In genomic region chr2:189633392-189633811, GRCh38 we compare ENCODE assay signal across 12 cellular contexts. TPM values are rescaled to one million over a fixed set of nuclear protein-coding genes. Genes with fewer than 3 reads are reported as not detected.
DNase-seq lines count a peak whose midpoint lies in the region; TF ChIP-seq lines count a peak whose summit lies in the region.
"Had no signal": no experiment of that assay in that cellular context is flagged by ENCODE, and none has a peak within 500 bp of the region (broad histone marks: within the 10 kb centered on the region; RNA-seq: fewer than 3 reads in every experiment).

No MANE protein-coding gene starts in this region.

- TF ChIP-seq POLR2A in thyroid gland (IDR thresholded peaks at IDR 0.05): no peak

- no peak overlapping the region for H2AFZ ChIP-seq in PC-9
- H2AFZ ChIP-seq: GM23248 had no signal

- POLR2A ChIA-PET in PC-9 (lab: Charles Lee; ENCODE audit: unreplicated experiment): no interaction called here

- H3K79me2 ChIP-seq in PC-9 (ENCODE audit: low read depth): no peaks in the 10 kb centered on the region

- 64 to 84% methylated on average over 5 of the region's 5 CpGs for WGBS in thyroid gland, 2 donors

- no peaks in the 10 kb centered on the region for H3K9me2 ChIP-seq in PC-9 (ENCODE audit: insufficient read depth)

- H3K9me3 ChIP-seq in PC-9 (ENCODE audit: insufficient read depth, low read depth): no peaks in the 10 kb centered on the region
- no peaks in the 10 kb centered on the region for H3K9me3 ChIP-seq in thyroid gland

- no peak overlapping the region for H3K4me3 ChIP-seq in PC-9
- H3K4me3 ChIP-seq in fibroblast of pulmonary artery (replicated peaks; ENCODE audit: low read depth, low read length): no peak overlapping the region
- no peak overlapping the region for H3K4me3 ChIP-seq in thyroid gland (replicated peaks in 1 of 3)
- H3K4me3 ChIP-seq: GM23248 had no signal

- no peak overlapping the region for H3K4me2 ChIP-seq in PC-9

- H3K4me1 ChIP-seq in PC-9 (replicated peaks; ENCODE audit: insufficient read depth): no peaks in the 10 kb centered on the region
- no peaks in the 10 kb centered on the region for H3K4me1 ChIP-seq in thyroid gland

- H4K20me1 ChIP-seq in PC-9 (ENCODE audit: insufficient read depth): no peaks in the 10 kb centered on the region

- BruUV-seq in PC-9 (replicated peaks; lab: Mats Ljungman, UMichigan): no TSS peak

- H3F3A ChIP-seq in PC-9 (ENCODE audit: insufficient read depth, low read depth): no peaks in the 10 kb centered on the region

- peak; percentile 6 for DNase-seq in activated naive CD4-positive, alpha-beta T cell treated with Interleukin-2 at 50 U/mL for 16 hours
- DNase-seq in activated naive CD4-positive, alpha-beta T cell (lab: John Stamatoyannopoulos, UW): no peak
- DNase-seq in PC-9: no peak
- peak; percentile 59 for DNase-seq in fibroblast of pulmonary artery (ENCODE audit: low read depth)
- peak; percentile 26 to 28 for DNase-seq in thyroid gland
- no peak for DNase-seq in NCI-H345 (lab: John Stamatoyannopoulos, UW)
- no peak for DNase-seq in NCI-H2081 (lab: John Stamatoyannopoulos, UW)
- DNase-seq in DMS114 treated with DMSO at 0.1 percent for 48 hours (lab: John Stamatoyannopoulos, UW; ENCODE audit: unreplicated experiment): no peak
- DNase-seq: DMS79 treated with DMSO at 0.1 percent for 48 hours; GM23248; islet precursor cell; stimulated activated CD4-positive, alpha-beta T cell treated with anti-CD3 and anti-CD28 coated beads, Interleukin-1b, Interleukin-23, amount 100 ng/mL, for 48 hours had no signal

- no peaks in the 10 kb centered on the region for H3K36me3 ChIP-seq in PC-9 (ENCODE audit: low read depth)
- no peaks in the 10 kb centered on the region for H3K36me3 ChIP-seq in thyroid gland

- intact Hi-C loops in PC-9 (cut with micrococcal nuclease; ENCODE audit: unreplicated experiment) (no loop called here), thyroid gland (cut with DNase I) (loop anchor here (10.0 kb wide), 2 partner anchors 49 to 139 kb away; partner anchors contain the start of gene SLC40A1)

- H3K27me3 ChIP-seq in PC-9 (ENCODE audit: insufficient read depth, low read depth) (no peaks in the 10 kb centered on the region), thyroid gland (no peaks in the 10 kb centered on the region)

- CTCF ChIA-PET in PC-9 (lab: Charles Lee): no interaction called here

- TF ChIP-seq CTCF in PC-9 (conservative IDR thresholded peaks at IDR 0.05): peak; percentile 40; the same call in 1 of the 2 replicates
- TF ChIP-seq CTCF in fibroblast of pulmonary artery (IDR thresholded peaks at IDR 0.05; ENCODE audit: low read length, missing control alignments): peak; percentile 59
- peak in 4 of 6 experiments; percentile 20 to 49 (median 47) for TF ChIP-seq CTCF in thyroid gland (IDR thresholded peaks at IDR 0.05)

- H3K27ac ChIP-seq in PC-9 (no peak overlapping the region), thyroid gland (no peak overlapping the region)
- H3K27ac ChIP-seq: GM23248 had no signal

RNA-seq across cellular contexts. Expression of gene ASNSD1, which starts 27.9 kb away (rescaled TPM):
- total RNA-seq in PC-9 (2021) (14.8 TPM in 2 replicates), thyroid gland (10 to 100 TPM; 42.0 to 80.9 (median 49.3) TPM)

RNA-seq across cellular contexts. Expression of gene ANKAR, which starts 41.1 kb away (rescaled TPM):
- 3.6 and 4.4 TPM in 2 replicates for total RNA-seq in PC-9 (2021)
- 10 to 100 TPM; 14.1 to 40.2 (median 24.2) TPM for total RNA-seq in thyroid gland

RNA-seq across cellular contexts. Expression of gene SLC40A1, which starts 52.8 kb away (rescaled TPM):
- total RNA-seq in PC-9 (2021) (8.0 and 8.2 TPM in 2 replicates), thyroid gland (100 to 1,000 TPM; 115 to 285 (median 133) TPM)
- total RNA-seq: GM23248 had no signal

Comparison
In these comparisons a context has a peak if more than half of its experiments do, and no peak if none do; other contexts are left out.
1. DNase-seq: peak in activated naive CD4-positive, alpha-beta T cell treated with Interleukin-2 at 50 U/mL for 16 hours (single experiment), fibroblast of pulmonary artery (single experiment) and thyroid gland (2 of 2); none in activated naive CD4-positive, alpha-beta T cell (0 of 4), PC-9 (0 of 2), NCI-H345 (single experiment), NCI-H2081 (0 of 2) and DMS114 treated with DMSO at 0.1 percent for 48 hours (single experiment).
2. RNA of gene SLC40A1, which starts 52.8 kb away (total RNA-seq): 115 to 285 TPM in thyroid gland; 8.0 to 8.2 TPM in PC-9; every median in the first group is over 10 times any median in the second.
3. Peak in every context shown above with its lines, with median percentiles within 50 percentile points of each other: CTCF ChIP-seq.